ENCODE assay signal across 24 cellular contexts in the genomic region with DNA sequence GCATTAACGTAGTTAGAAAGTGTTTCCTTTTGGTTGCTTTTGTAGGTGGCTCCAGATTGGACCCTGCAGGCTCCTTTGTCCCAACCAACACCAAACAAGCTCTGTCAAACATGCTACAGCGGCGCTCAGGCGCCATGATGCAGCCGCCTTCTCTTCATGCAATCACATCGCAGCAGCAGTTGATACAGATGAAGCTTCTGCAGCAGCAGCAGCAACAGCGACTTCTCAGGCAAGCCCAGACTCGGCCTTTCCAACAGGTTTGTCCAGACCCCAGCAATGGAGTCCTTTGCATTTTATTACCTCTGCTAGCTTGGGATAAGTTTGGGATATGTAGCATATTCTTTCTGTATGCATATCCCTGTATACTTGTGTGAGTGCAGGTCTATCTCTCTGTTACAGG. TPM values are rescaled to one million over a fixed set of nuclear protein-coding genes. Genes with fewer than 3 reads are reported as not detected.
DNase-seq lines count a peak whose midpoint lies in the region; ATAC-seq and TF ChIP-seq lines count a peak whose summit lies in the region.
"Had no signal": no experiment of that assay in that cellular context is flagged by ENCODE, and none has a peak within 500 bp of the region (broad histone marks: within the 10 kb centered on the region; RNA-seq: fewer than 3 reads in every experiment).

No MANE protein-coding gene starts in this region.

- H3K9me3 Mint-ChIP-seq in WTC11: 0 out of 2 replicates have a peak, but pooled peaks cover 3% of the 10 kb centered on the region

- peak overlapping the region; percentile 63; the same call in 1 of the 2 replicates for H3K27ac Mint-ChIP-seq in WTC11

- peaks cover 52% of the 10 kb centered on the region for H3K4me1 Mint-ChIP-seq in WTC11

- no peak overlapping the region for H3K4me2 ChIP-seq in smooth muscle cell

- DNase-seq in HPDE6-E6E7 (ENCODE audit: extremely low spot score) (peak; percentile 17), WTC11 (ENCODE audit: low spot score) (peak; percentile 12), smooth muscle cell (lab: John Stamatoyannopoulos, UW; ENCODE audit: unreplicated experiment) (no peak), NCI-H524 (lab: John Stamatoyannopoulos, UW) (no peak), NCI-H146 treated with DMSO at 0.1 percent for 48 hours (lab: John Stamatoyannopoulos, UW; ENCODE audit: unreplicated experiment) (no peak), NCI-H69 (lab: John Stamatoyannopoulos, UW) (no peak)
- no peak for DNase-seq in activated naive CD4-positive, alpha-beta T cell treated with anti-CD3 and anti-CD28 coated beads, Interleukin-2, amount 50 U/mL, for 16 hours
- DNase-seq: ACHN; DMS79 treated with DMSO at 0.1 percent for 48 hours; GM23248; Kasumi-1; MM.1S; NCI-H1092; NCI-H1436 treated with DMSO at 0.1 percent for 48 hours; NCI-H2029 treated with DMSO at 0.1 percent for 48 hours; NCI-H2171; NCI-H446; NCI-H748 treated with DMSO at 0.1 percent for 48 hours; NK-92 treated with Interleukin-12 subunit alpha and Interleukin-12 subunit beta, amount 100 ng/mL, for 24 hours had no signal

- H3K27me3 Mint-ChIP-seq in WTC11 (ENCODE audit: low read depth): no peaks in the 10 kb centered on the region; the same call in 1 of the 2 replicates
- H3K27me3 Mint-ChIP-seq: IgD-negative memory B cell had no signal

- TF ChIP-seq CTCF in WTC11 (IDR thresholded peaks at IDR 0.05) (no peak), smooth muscle cell (IDR thresholded peaks at IDR 0.05; ENCODE audit: borderline replicate concordance, insufficient read depth, poor library complexity, severe bottlenecking) (no peak)

- peak overlapping the region; percentile 13 for H3K9ac ChIP-seq in iPS-15b (ENCODE audit: low read depth, low read length)
- H3K9ac ChIP-seq in smooth muscle cell (ENCODE audit: low read depth): no peak overlapping the region
- H3K9ac ChIP-seq: GM23248 had no signal

- POLR2A ChIA-PET in WTC11 (lab: Charles Lee): no interaction called here

- H3K36me3 ChIP-seq in iPS-15b (ENCODE audit: control insufficient read depth, insufficient read depth, low read length): no peaks in the 10 kb centered on the region
- H3K36me3 ChIP-seq in smooth muscle cell (ENCODE audit: low read depth): no peaks in the 10 kb centered on the region

- peak; percentile 41; the same call in 1 of the 2 replicates for ATAC-seq in WTC11
- ATAC-seq: Right ventricle myocardium inferior had no signal

- H4K20me1 ChIP-seq in smooth muscle cell (ENCODE audit: low read depth): no peaks in the 10 kb centered on the region

- WGBS in smooth muscle cell (ENCODE audit: low lambda C conversion rate): 78% methylated on average over 8 of the region's 8 CpGs

- peaks cover 24% of the 10 kb centered on the region for H3K36me3 Mint-ChIP-seq in WTC11

- no peak overlapping the region for H3K4me3 ChIP-seq in iPS-15b (ENCODE audit: low read depth, low read length)
- no peak overlapping the region for H3K4me3 ChIP-seq in smooth muscle cell
- H3K4me3 ChIP-seq: GM23248 had no signal

- no peak overlapping the region for H2AFZ ChIP-seq in smooth muscle cell (ENCODE audit: low read depth)
- H2AFZ ChIP-seq: GM23248 had no signal

- H3F3A ChIP-seq in smooth muscle cell (ENCODE audit: low read depth): no peaks in the 10 kb centered on the region

- H3K27me3 ChIP-seq in iPS-15b (ENCODE audit: control insufficient read depth, insufficient read depth, low read length): no peaks in the 10 kb centered on the region
- no peaks in the 10 kb centered on the region for H3K27me3 ChIP-seq in smooth muscle cell (ENCODE audit: low read depth)

- H3K9me3 ChIP-seq in iPS-15b (ENCODE audit: control insufficient read depth, insufficient read depth, low read length): no peaks in the 10 kb centered on the region
- no peaks in the 10 kb centered on the region for H3K9me3 ChIP-seq in smooth muscle cell (replicated peaks; ENCODE audit: low read depth)

- H3K4me1 ChIP-seq in iPS-15b (ENCODE audit: control insufficient read depth, insufficient read depth, low read length) (peaks cover 28% of the 10 kb centered on the region), smooth muscle cell (ENCODE audit: low read depth) (no peaks in the 10 kb centered on the region)

- peak overlapping the region; percentile 48 for H3K4me3 Mint-ChIP-seq in WTC11

- no peaks in the 10 kb centered on the region for H3K79me2 ChIP-seq in smooth muscle cell (ENCODE audit: low read depth)

- H3K27ac ChIP-seq in smooth muscle cell (ENCODE audit: low read depth): peak overlapping the region; percentile 35
- H3K27ac ChIP-seq: C4-2B, GM23248 had no signal

- CTCF ChIA-PET in WTC11 (lab: Charles Lee): interaction anchor here (2.5 kb wide), 1 partner anchor 15 kb away, joined by 17 read pairs; no protein-coding TSS in a partner anchor

TF ChIP-seq in WTC11, 78 proteins besides CTCF, POLR2A, EP300 and RAD21:
- TF ChIP-seq TEAD4 (CRISPR knock-in tag; IDR thresholded peaks at IDR 0.05): no peak
- TF ChIP-seq, protein P1, sequence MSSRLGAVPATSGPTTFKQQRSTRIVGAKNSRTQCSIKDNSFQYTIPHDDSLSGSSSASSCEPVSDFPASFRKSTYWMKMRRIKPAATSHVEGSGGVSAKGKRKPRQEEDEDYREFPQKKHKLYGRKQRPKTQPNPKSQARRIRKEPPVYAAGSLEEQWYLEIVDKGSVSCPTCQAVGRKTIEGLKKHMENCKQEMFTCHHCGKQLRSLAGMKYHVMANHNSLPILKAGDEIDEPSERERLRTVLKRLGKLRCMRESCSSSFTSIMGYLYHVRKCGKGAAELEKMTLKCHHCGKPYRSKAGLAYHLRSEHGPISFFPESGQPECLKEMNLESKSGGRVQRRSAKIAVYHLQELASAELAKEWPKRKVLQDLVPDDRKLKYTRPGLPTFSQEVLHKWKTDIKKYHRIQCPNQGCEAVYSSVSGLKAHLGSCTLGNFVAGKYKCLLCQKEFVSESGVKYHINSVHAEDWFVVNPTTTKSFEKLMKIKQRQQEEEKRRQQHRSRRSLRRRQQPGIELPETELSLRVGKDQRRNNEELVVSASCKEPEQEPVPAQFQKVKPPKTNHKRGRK (CRISPR knock-in tag; IDR thresholded peaks at IDR 0.05; ENCODE audit: borderline replicate concordance): no peak
- TF ChIP-seq RORB (CRISPR knock-in tag; IDR thresholded peaks at IDR 0.05): no peak
- TF ChIP-seq, protein P2, sequence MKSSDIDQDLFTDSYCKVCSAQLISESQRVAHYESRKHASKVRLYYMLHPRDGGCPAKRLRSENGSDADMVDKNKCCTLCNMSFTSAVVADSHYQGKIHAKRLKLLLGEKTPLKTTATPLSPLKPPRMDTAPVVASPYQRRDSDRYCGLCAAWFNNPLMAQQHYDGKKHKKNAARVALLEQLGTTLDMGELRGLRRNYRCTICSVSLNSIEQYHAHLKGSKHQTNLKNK (CRISPR knock-in tag; IDR thresholded peaks at IDR 0.05): no peak
- no peak for TF ChIP-seq ESRRA (CRISPR knock-in tag; IDR thresholded peaks at IDR 0.05; ENCODE audit: borderline replicate concordance)
- TF ChIP-seq, protein P3, sequence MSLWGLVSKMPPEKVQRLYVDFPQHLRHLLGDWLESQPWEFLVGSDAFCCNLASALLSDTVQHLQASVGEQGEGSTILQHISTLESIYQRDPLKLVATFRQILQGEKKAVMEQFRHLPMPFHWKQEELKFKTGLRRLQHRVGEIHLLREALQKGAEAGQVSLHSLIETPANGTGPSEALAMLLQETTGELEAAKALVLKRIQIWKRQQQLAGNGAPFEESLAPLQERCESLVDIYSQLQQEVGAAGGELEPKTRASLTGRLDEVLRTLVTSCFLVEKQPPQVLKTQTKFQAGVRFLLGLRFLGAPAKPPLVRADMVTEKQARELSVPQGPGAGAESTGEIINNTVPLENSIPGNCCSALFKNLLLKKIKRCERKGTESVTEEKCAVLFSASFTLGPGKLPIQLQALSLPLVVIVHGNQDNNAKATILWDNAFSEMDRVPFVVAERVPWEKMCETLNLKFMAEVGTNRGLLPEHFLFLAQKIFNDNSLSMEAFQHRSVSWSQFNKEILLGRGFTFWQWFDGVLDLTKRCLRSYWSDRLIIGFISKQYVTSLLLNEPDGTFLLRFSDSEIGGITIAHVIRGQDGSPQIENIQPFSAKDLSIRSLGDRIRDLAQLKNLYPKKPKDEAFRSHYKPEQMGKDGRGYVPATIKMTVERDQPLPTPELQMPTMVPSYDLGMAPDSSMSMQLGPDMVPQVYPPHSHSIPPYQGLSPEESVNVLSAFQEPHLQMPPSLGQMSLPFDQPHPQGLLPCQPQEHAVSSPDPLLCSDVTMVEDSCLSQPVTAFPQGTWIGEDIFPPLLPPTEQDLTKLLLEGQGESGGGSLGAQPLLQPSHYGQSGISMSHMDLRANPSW (CRISPR knock-in tag; conservative IDR thresholded peaks at IDR 0.05; ENCODE audit: low read depth): no peak
- TF ChIP-seq, protein P4, sequence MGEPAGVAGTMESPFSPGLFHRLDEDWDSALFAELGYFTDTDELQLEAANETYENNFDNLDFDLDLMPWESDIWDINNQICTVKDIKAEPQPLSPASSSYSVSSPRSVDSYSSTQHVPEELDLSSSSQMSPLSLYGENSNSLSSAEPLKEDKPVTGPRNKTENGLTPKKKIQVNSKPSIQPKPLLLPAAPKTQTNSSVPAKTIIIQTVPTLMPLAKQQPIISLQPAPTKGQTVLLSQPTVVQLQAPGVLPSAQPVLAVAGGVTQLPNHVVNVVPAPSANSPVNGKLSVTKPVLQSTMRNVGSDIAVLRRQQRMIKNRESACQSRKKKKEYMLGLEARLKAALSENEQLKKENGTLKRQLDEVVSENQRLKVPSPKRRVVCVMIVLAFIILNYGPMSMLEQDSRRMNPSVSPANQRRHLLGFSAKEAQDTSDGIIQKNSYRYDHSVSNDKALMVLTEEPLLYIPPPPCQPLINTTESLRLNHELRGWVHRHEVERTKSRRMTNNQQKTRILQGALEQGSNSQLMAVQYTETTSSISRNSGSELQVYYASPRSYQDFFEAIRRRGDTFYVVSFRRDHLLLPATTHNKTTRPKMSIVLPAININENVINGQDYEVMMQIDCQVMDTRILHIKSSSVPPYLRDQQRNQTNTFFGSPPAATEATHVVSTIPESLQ (CRISPR knock-in tag; IDR thresholded peaks at IDR 0.05): no peak

RNA-seq across cellular contexts. Expression of a gene that starts 10.1 kb away (rescaled TPM):
- not detected in 3 replicates for total RNA-seq in WTC11 (2021)
- not detected in 2 replicates for total RNA-seq in smooth muscle cell
- not detected in 2 replicates for polyA plus RNA-seq in smooth muscle cell
- total RNA-seq: GM23248, HT-29 had no signal
- polyA plus RNA-seq: GM23248 had no signal

Comparison
In these comparisons a context has a peak if more than half of its experiments do, and no peak if none do; other contexts are left out.
1. DNase-seq: peak in HPDE6-E6E7 (single experiment) and WTC11 (single experiment); none in smooth muscle cell (single experiment), activated naive CD4-positive, alpha-beta T cell treated with anti-CD3 and anti-CD28 coated beads, Interleukin-2, amount 50 U/mL, for 16 hours (single experiment), NCI-H524 (0 of 2), NCI-H146 treated with DMSO at 0.1 percent for 48 hours (single experiment) and NCI-H69 (single experiment).